ENCODE assay signal across 8 cellular contexts in genomic region chrX:41335590-41336331, GRCh38. TPM values are rescaled to one million over a fixed set of nuclear protein-coding genes. Genes with fewer than 3 reads are reported as not detected.
A peak's percentile ranks its signal among the peaks of the same experiment; 100 is the strongest.
DNase-seq lines count a peak whose midpoint lies in the region; ATAC-seq and TF ChIP-seq lines count a peak whose summit lies in the region.

No MANE protein-coding gene starts in this region.

- H3K27me3 ChIP-seq in left lung (no peaks in the 10 kb centered on the region), tibial artery (no peaks in the 10 kb centered on the region)

- H3K9me3 ChIP-seq in left lung = no peaks in the 10 kb centered on the region
- no peaks in the 10 kb centered on the region for H3K9me3 ChIP-seq in tibial artery

- H3K4me1 Mint-ChIP-seq in activated naive CD4-positive, alpha-beta T cell treated with anti-CD3 and anti-CD28 coated beads, Interleukin-2, amount 10 ng/mL, durations not matched to agents 7 days and 5 days = peaks cover 42% of the 10 kb centered on the region

- H3K9me3 Mint-ChIP-seq in activated naive CD4-positive, alpha-beta T cell treated with anti-CD3 and anti-CD28 coated beads, Interleukin-2, amount 10 ng/mL, durations not matched to agents 7 days and 5 days = no peaks in the 10 kb centered on the region

- H3K27ac ChIP-seq in left lung (peak overlapping the region; percentile 99 to 100), tibial artery (peak overlapping the region; percentile 99 to 100)

- H3K27me3 Mint-ChIP-seq in activated naive CD4-positive, alpha-beta T cell treated with anti-CD3 and anti-CD28 coated beads, Interleukin-2, amount 10 ng/mL, durations not matched to agents 7 days and 5 days = peaks cover 12% of the 10 kb centered on the region

- DNase-seq in activated naive CD4-positive, alpha-beta T cell treated with anti-CD3 and anti-CD28 coated beads, Interleukin-2, amount 10 ng/mL, durations not matched to agents 7 days and 5 days = peak; percentile 24
- DNase-seq in activated naive CD4-positive, alpha-beta T cell treated with anti-CD3 and anti-CD28 coated beads, Interleukin-2, amount 50 U/mL, for 16 hours = no peak
- DNase-seq in amniotic epithelial cell (ENCODE audit: low read depth) = peak; percentile 45
- no peak for DNase-seq in left lung
- DNase-seq in tibial artery = no peak
- no peak for DNase-seq in NOMO-1 treated with DMSO at 0.1 percent for 48 hours (lab: John Stamatoyannopoulos, UW; ENCODE audit: unreplicated experiment)

- ATAC-seq in left lung = no peak
- ATAC-seq in GM21447 (IDR thresholded peaks at IDR 0.05; ENCODE audit: unreplicated experiment) = no peak
- ATAC-seq in GM18861 (IDR thresholded peaks at IDR 0.05; ENCODE audit: unreplicated experiment) = no peak

- peak overlapping the region; percentile 67 to 96 for H3K4me3 ChIP-seq in left lung
- peak overlapping the region; percentile 72 to 87 for H3K4me3 ChIP-seq in tibial artery

- intact Hi-C loops in left lung (cut with DNase I) (no loop called here), tibial artery (cut with DNase I; ENCODE audit: low total_unique reads) (no loop called here)

- H3K36me3 ChIP-seq in left lung (peaks cover 0 to 13% of the 10 kb centered on the region in 2 donors), tibial artery (peaks cover 0 to 30% (median 16%) of the 10 kb centered on the region in 3 donors)

- H3K4me1 ChIP-seq in left lung (peaks cover 39 to 40% of the 10 kb centered on the region in 2 donors), tibial artery (peaks cover 0 to 46% (median 21%) of the 10 kb centered on the region in 4 donors)

- H3K36me3 Mint-ChIP-seq in activated naive CD4-positive, alpha-beta T cell treated with anti-CD3 and anti-CD28 coated beads, Interleukin-2, amount 10 ng/mL, durations not matched to agents 7 days and 5 days = peaks cover 44% of the 10 kb centered on the region

- CTCF ChIA-PET in activated naive CD4-positive, alpha-beta T cell treated with anti-CD3 and anti-CD28 coated beads, Interleukin-2, amount 10 ng/mL, durations not matched to agents 7 days and 5 days (lab: Charles Lee) = no interaction called here

- peak overlapping the region; percentile 100 for H3K27ac Mint-ChIP-seq in activated naive CD4-positive, alpha-beta T cell treated with anti-CD3 and anti-CD28 coated beads, Interleukin-2, amount 10 ng/mL, durations not matched to agents 7 days and 5 days

- H3K4me3 Mint-ChIP-seq in activated naive CD4-positive, alpha-beta T cell treated with anti-CD3 and anti-CD28 coated beads, Interleukin-2, amount 10 ng/mL, durations not matched to agents 7 days and 5 days = peak overlapping the region; percentile 86

- TF ChIP-seq CTCF in left lung (IDR thresholded peaks at IDR 0.05) (no peak), tibial artery (IDR thresholded peaks at IDR 0.05) (no peak)

RNA-seq across cellular contexts. Expression of gene DDX3X, which starts 1.8 kb away (rescaled TPM):
- 100 to 1,000 TPM; 252 to 268 TPM for total RNA-seq in left lung

Comparison
In these comparisons a context has a peak if more than half of its experiments do, and no peak if none do; other contexts are left out.
1. DNase-seq: peak in activated naive CD4-positive, alpha-beta T cell treated with anti-CD3 and anti-CD28 coated beads, Interleukin-2, amount 10 ng/mL, durations not matched to agents 7 days and 5 days (single experiment) and amniotic epithelial cell (single experiment); none in activated naive CD4-positive, alpha-beta T cell treated with anti-CD3 and anti-CD28 coated beads, Interleukin-2, amount 50 U/mL, for 16 hours (single experiment), left lung (0 of 2), tibial artery (0 of 2) and NOMO-1 treated with DMSO at 0.1 percent for 48 hours (single experiment).